ENCODE assay signal across 13 cellular contexts in the genomic region with DNA sequence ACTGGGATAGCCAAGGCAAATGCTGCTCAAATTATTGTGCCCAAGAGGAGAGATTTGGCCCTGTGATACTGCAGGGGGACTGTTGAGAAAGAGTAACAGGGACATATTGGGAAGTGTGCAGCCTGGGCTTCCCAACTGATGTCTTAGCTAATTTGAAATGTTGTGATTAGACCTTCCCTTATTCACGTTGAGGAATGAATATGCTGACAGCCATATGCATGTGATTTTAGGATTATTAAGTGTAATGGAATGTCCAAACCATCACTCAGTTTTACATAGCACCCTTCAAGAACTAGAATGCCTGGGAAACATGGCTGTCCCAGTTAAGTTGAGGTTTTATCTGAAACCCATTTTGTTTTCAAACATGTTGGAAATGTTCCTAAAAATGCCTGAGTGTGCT.
A peak's percentile ranks its signal among the peaks of the same experiment; 100 is the strongest.
DNase-seq lines count a peak whose midpoint lies in the region; ATAC-seq and TF ChIP-seq lines count a peak whose summit lies in the region.
"Had no signal": no experiment of that assay in that cellular context is flagged by ENCODE, and none has a peak within 500 bp of the region (broad histone marks: within the 10 kb centered on the region; RNA-seq: fewer than 3 reads in every experiment).

No MANE protein-coding gene starts in this region.

- H3K9ac ChIP-seq in HCT116 (ENCODE audit: low read length): no peak overlapping the region

- no peaks in the 10 kb centered on the region for H3K9me3 ChIP-seq in HCT116 (ENCODE audit: control insufficient read depth in 1 of 2, insufficient read depth in 1 of 2, low read depth in 1 of 2, low read length in 2 of 2)

- H3K27me3 ChIP-seq in HCT116 (ENCODE audit: insufficient read depth, low read length) (no peaks in the 10 kb centered on the region), foreskin keratinocyte (no peaks in the 10 kb centered on the region)

- H3K4me3 ChIP-seq in HCT116 (replicated peaks in 1 of 2; ENCODE audit: low read depth in 1 of 2, low read length in 2 of 2): no peak overlapping the region
- H3K4me3 ChIP-seq in astrocyte of the cerebellum (ENCODE audit: low read depth, low read length): no peak overlapping the region

- BruUV-seq in HCT116 (replicated peaks; lab: Mats Ljungman, UMichigan): no TSS peak

- TF ChIP-seq CTCF in HCT116 (IDR thresholded peaks at IDR 0.05 in 2 of 3, conservative IDR thresholded peaks at IDR 0.05 in 1 of 3; ENCODE audit: borderline replicate concordance in 1 of 3, insufficient read depth in 1 of 3, low read depth in 2 of 3, low read length in 2 of 3) (no peak), astrocyte of the cerebellum (IDR thresholded peaks at IDR 0.05; ENCODE audit: low read depth, low read length, missing control alignments) (no peak), foreskin keratinocyte (conservative IDR thresholded peaks at IDR 0.05) (no peak)

- peaks cover 24% of the 10 kb centered on the region for H3K79me2 ChIP-seq in HCT116 (ENCODE audit: insufficient read depth, low read length)

- in situ Hi-C loops in astrocyte of the cerebellum (cut with HindIII; ENCODE audit: low sequenced_read_pairs): no loop called here

- no peaks in the 10 kb centered on the region for H3K9me2 ChIP-seq in HCT116 (ENCODE audit: insufficient read depth)

- ATAC-seq in HCT116 (no peak; the same call in 1 of the 2 replicates), foreskin keratinocyte (peak; percentile 55), HG03439 (IDR thresholded peaks at IDR 0.05; ENCODE audit: unreplicated experiment) (no peak), GM19397 (IDR thresholded peaks at IDR 0.05; ENCODE audit: unreplicated experiment) (no peak), GM19455 (IDR thresholded peaks at IDR 0.05; ENCODE audit: unreplicated experiment) (no peak)

- intact Hi-C loops in HCT116 (cut with micrococcal nuclease): no loop called here

- no peak overlapping the region for H2AFZ ChIP-seq in HCT116 (ENCODE audit: low read depth, low read length, poor library complexity, severe bottlenecking)

- no peak for TF ChIP-seq RAD21 in HCT116 (IDR thresholded peaks at IDR 0.05; ENCODE audit: low read depth)

- no peaks in the 10 kb centered on the region for H3K36me3 ChIP-seq in HCT116 (ENCODE audit: control insufficient read depth in 1 of 2, insufficient read depth in 2 of 2, low read length in 2 of 2)

- peaks cover 6% of the 10 kb centered on the region; the same call in 1 of the 2 replicates for H4K20me1 ChIP-seq in HCT116 (ENCODE audit: insufficient read depth)

- RAD21 ChIA-PET in HCT116 (lab: Charles Lee; ENCODE audit: low non-redundant PET in 1 of 2, low total read pairs in 2 of 2, uncharacterized antibody in 2 of 2, unreplicated experiment in 2 of 2): no interaction called here

- TF ChIP-seq POLR2A in HCT116 (IDR thresholded peaks at IDR 0.05; ENCODE audit: borderline replicate concordance, extremely low read depth, insufficient read depth, insufficient read length): no peak

- H3K4me1 ChIP-seq in HCT116 (ENCODE audit: control insufficient read depth in 1 of 2, insufficient read depth in 2 of 2, low read length in 2 of 2) (peaks cover 15 to 21% of the 10 kb centered on the region in 2 experiments; a peak in 3 of 4 replicates), foreskin keratinocyte (peaks cover 21% of the 10 kb centered on the region)

- H3K4me2 ChIP-seq in HCT116 (ENCODE audit: low read length): peak overlapping the region; percentile 38; the same call in 1 of the 2 replicates

- DNase-seq in A172 (ENCODE audit: low spot score) (peak; percentile 14), HCT116 (ENCODE audit: low read depth, low spot score) (no peak), astrocyte of the cerebellum (ENCODE audit: low read depth) (peak; percentile 13), foreskin keratinocyte (peak; percentile 34 to 72), glomerular visceral epithelial cell (ENCODE audit: extremely low spot score) (no peak)
- DNase-seq: activated naive CD4-positive, alpha-beta T cell treated with Interleukin-2 at 50 U/mL for 16 hours; DMS153; NCI-H1694; occipital lobe; trophoblast cell had no signal

- POLR2A ChIA-PET in HCT116 (lab: Charles Lee): no interaction called here

- H3K27ac ChIP-seq in HCT116 (ENCODE audit: low read depth, low read length): no peak overlapping the region
- peak overlapping the region; percentile 10 for H3K27ac ChIP-seq in foreskin keratinocyte

- CTCF ChIA-PET in HCT116 (lab: Charles Lee): no interaction called here

TF ChIP-seq in HCT116, 20 proteins besides CTCF, POLR2A, EP300 and RAD21:
- TF ChIP-seq, protein P1, sequence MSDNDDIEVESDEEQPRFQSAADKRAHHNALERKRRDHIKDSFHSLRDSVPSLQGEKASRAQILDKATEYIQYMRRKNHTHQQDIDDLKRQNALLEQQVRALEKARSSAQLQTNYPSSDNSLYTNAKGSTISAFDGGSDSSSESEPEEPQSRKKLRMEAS (IDR thresholded peaks at IDR 0.05): no peak
- TF ChIP-seq ZNF274 (IDR thresholded peaks at IDR 0.05; ENCODE audit: low read depth, low read length) (no peak), SP1 (IDR thresholded peaks at IDR 0.05; ENCODE audit: low read depth) (no peak), FOSL1 (IDR thresholded peaks at IDR 0.05; ENCODE audit: low read depth) (no peak), EGR1 (IDR thresholded peaks at IDR 0.05; ENCODE audit: low read depth) (no peak), POLR2AphosphoS5 (IDR thresholded peaks at IDR 0.05; ENCODE audit: low read depth, low read length) (no peak), CBX3 (IDR thresholded peaks at IDR 0.05; ENCODE audit: low read depth) (no peak), SRF (IDR thresholded peaks at IDR 0.05; ENCODE audit: low read depth) (no peak), JUND (IDR thresholded peaks at IDR 0.05) (no peak), EZH2 (IDR thresholded peaks at IDR 0.05) (no peak), TCF7L2 (IDR thresholded peaks at IDR 0.05; ENCODE audit: borderline replicate concordance, extremely low read depth, insufficient read depth, insufficient read length) (no peak), EZH2phosphoT487 (IDR thresholded peaks at IDR 0.05; ENCODE audit: borderline replicate concordance) (no peak), ZFX (IDR thresholded peaks at IDR 0.05) (no peak), CEBPB (IDR thresholded peaks at IDR 0.05; ENCODE audit: low read depth) (no peak), ELF1 (IDR thresholded peaks at IDR 0.05; ENCODE audit: borderline replicate concordance, low read depth) (no peak), YY1 (IDR thresholded peaks at IDR 0.05; ENCODE audit: extremely low read depth, insufficient replicate concordance, low read depth, low read length) (no peak)
- TF ChIP-seq, protein P2, sequence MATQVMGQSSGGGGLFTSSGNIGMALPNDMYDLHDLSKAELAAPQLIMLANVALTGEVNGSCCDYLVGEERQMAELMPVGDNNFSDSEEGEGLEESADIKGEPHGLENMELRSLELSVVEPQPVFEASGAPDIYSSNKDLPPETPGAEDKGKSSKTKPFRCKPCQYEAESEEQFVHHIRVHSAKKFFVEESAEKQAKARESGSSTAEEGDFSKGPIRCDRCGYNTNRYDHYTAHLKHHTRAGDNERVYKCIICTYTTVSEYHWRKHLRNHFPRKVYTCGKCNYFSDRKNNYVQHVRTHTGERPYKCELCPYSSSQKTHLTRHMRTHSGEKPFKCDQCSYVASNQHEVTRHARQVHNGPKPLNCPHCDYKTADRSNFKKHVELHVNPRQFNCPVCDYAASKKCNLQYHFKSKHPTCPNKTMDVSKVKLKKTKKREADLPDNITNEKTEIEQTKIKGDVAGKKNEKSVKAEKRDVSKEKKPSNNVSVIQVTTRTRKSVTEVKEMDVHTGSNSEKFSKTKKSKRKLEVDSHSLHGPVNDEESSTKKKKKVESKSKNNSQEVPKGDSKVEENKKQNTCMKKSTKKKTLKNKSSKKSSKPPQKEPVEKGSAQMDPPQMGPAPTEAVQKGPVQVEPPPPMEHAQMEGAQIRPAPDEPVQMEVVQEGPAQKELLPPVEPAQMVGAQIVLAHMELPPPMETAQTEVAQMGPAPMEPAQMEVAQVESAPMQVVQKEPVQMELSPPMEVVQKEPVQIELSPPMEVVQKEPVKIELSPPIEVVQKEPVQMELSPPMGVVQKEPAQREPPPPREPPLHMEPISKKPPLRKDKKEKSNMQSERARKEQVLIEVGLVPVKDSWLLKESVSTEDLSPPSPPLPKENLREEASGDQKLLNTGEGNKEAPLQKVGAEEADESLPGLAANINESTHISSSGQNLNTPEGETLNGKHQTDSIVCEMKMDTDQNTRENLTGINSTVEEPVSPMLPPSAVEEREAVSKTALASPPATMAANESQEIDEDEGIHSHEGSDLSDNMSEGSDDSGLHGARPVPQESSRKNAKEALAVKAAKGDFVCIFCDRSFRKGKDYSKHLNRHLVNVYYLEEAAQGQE (IDR thresholded peaks at IDR 0.05; ENCODE audit: low read depth): no peak
- TF ChIP-seq, protein P3, sequence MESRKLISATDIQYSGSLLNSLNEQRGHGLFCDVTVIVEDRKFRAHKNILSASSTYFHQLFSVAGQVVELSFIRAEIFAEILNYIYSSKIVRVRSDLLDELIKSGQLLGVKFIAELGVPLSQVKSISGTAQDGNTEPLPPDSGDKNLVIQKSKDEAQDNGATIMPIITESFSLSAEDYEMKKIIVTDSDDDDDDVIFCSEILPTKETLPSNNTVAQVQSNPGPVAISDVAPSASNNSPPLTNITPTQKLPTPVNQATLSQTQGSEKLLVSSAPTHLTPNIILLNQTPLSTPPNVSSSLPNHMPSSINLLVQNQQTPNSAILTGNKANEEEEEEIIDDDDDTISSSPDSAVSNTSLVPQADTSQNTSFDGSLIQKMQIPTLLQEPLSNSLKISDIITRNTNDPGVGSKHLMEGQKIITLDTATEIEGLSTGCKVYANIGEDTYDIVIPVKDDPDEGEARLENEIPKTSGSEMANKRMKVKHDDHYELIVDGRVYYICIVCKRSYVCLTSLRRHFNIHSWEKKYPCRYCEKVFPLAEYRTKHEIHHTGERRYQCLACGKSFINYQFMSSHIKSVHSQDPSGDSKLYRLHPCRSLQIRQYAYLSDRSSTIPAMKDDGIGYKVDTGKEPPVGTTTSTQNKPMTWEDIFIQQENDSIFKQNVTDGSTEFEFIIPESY (IDR thresholded peaks at IDR 0.05; ENCODE audit: extremely low read depth, insufficient replicate concordance, low read length): no peak
- TF ChIP-seq, protein P4, sequence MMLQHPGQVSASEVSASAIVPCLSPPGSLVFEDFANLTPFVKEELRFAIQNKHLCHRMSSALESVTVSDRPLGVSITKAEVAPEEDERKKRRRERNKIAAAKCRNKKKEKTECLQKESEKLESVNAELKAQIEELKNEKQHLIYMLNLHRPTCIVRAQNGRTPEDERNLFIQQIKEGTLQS (IDR thresholded peaks at IDR 0.05): no peak
TF ChIP-seq in HCT116: peak in this region for 0.

Comparison
In these comparisons a context has a peak if more than half of its experiments do, and no peak if none do; other contexts are left out.
1. DNase-seq: peak in A172 (single experiment), astrocyte of the cerebellum (single experiment) and foreskin keratinocyte (2 of 2); none in HCT116 (single experiment) and glomerular visceral epithelial cell (single experiment).